Comparison of ENCODE assay signal across 19 cellular contexts in genomic region chr6:91751496-91751895, GRCh38.
"Had no signal": no experiment of that assay in that cellular context is flagged by ENCODE, and none has a peak within 500 bp of the region (broad histone marks: within the 10 kb centered on the region; RNA-seq: fewer than 3 reads in every experiment).

No MANE protein-coding gene starts in this region.

- H3K4me1 ChIP-seq: esophagus squamous epithelium, psoas muscle, spleen, transverse colon had no signal

- H3K27me3 ChIP-seq: esophagus squamous epithelium, hepatocyte, neutrophil, spleen, transverse colon had no signal

- H3K4me3 ChIP-seq: esophagus squamous epithelium, hepatocyte, psoas muscle, spleen, thoracic aorta, transverse colon had no signal

- DNase-seq: esophagus squamous epithelium; foreskin fibroblast; kidney glomerular epithelial cell; mesendoderm; naive thymus-derived CD4-positive, alpha-beta T cell; psoas muscle; spleen; stimulated activated CD4-positive, alpha-beta T cell treated with anti-CD3 and anti-CD28 coated beads, Interleukin-15, amount 100 ng/mL, for 24 hours; stimulated activated CD4-positive, alpha-beta T cell treated with anti-CD3 and anti-CD28 coated beads, Interleukin-1b, Interleukin-23, amount 100 ng/mL, for 48 hours; stimulated activated CD4-positive, alpha-beta T cell treated with anti-CD3 and anti-CD28 coated beads, Interleukin-4, amount 100 ng/mL, for 24 hours; stimulated activated naive CD8-positive, alpha-beta T cell treated with anti-CD3 and anti-CD28 coated beads, Interleukin-15, amount 100 ng/mL, for 72 hours; transverse colon had no signal

- H3K27ac ChIP-seq: esophagus squamous epithelium, hepatocyte, neutrophil, psoas muscle, spleen, thoracic aorta, transverse colon had no signal

- FAIRE-seq: colon, islet of Langerhans had no signal

- ATAC-seq: naive thymus-derived CD4-positive, alpha-beta T cell; sciatic nerve; stimulated activated memory B cell treated with anti-CD40 and anti-IgM and Interleukin-4, amounts not matched to agents 10 μg/mL and 1 μg/mL and 100 μg/mL, for 72 hours; stimulated activated naive CD8-positive, alpha-beta T cell treated with anti-CD3 and anti-CD28 coated beads, Interleukin-15, amount 100 ng/mL, for 72 hours had no signal
